10 cellular contexts compared by ENCODE assay signal in genomic region chr1:92480813-92481597, GRCh38. TPM values are rescaled to one million over a fixed set of nuclear protein-coding genes. Genes with fewer than 3 reads are reported as not detected.
DNase-seq lines count a peak whose midpoint lies in the region; ATAC-seq and TF ChIP-seq lines count a peak whose summit lies in the region.
"Had no signal": no experiment of that assay in that cellular context is flagged by ENCODE, and none has a peak within 500 bp of the region (broad histone marks: within the 10 kb centered on the region; RNA-seq: fewer than 3 reads in every experiment).

No MANE protein-coding gene starts in this region.

- H3K4me1 Mint-ChIP-seq in activated naive CD4-positive, alpha-beta T cell treated with anti-CD3 and anti-CD28 coated beads, Interleukin-2, amount 10 ng/mL, durations not matched to agents 7 days and 5 days, result peaks cover 60% of the 10 kb centered on the region
- H3K4me1 Mint-ChIP-seq in activated naive CD8-positive, alpha-beta T cell treated with anti-CD3 and anti-CD28 coated beads, Interleukin-2, amount 50 U/mL, for 24 hours, result peaks cover 64% of the 10 kb centered on the region

- H3K27me3 Mint-ChIP-seq in activated naive CD4-positive, alpha-beta T cell treated with anti-CD3 and anti-CD28 coated beads, Interleukin-2, amount 10 ng/mL, durations not matched to agents 7 days and 5 days, result peaks cover 3% of the 10 kb centered on the region
- no peaks in the 10 kb centered on the region for H3K27me3 Mint-ChIP-seq in activated naive CD8-positive, alpha-beta T cell treated with anti-CD3 and anti-CD28 coated beads, Interleukin-2, amount 50 U/mL, for 24 hours

- H3K27me3 ChIP-seq in lower lobe of right lung (ENCODE audit: low read depth), result peaks cover 72% of the 10 kb centered on the region
- H3K27me3 ChIP-seq in stomach, result peaks cover 54 to 81% (median 63%) of the 10 kb centered on the region in 3 donors

- 10 to 28% (median 18%) methylated on average over 17 to 65 of the region's 65 CpGs for WGBS in stomach, 5 donors

- no peak for ATAC-seq in activated naive CD8-positive, alpha-beta T cell treated with anti-CD3 and anti-CD28 coated beads, Interleukin-2, amount 50 U/mL, for 24 hours
- no peak for ATAC-seq in lower lobe of right lung

- no peaks in the 10 kb centered on the region for H3K36me3 ChIP-seq in lower lobe of right lung
- H3K36me3 ChIP-seq in stomach, result no peaks in the 10 kb centered on the region

- peak overlapping the region; percentile 94 for H3K27ac Mint-ChIP-seq in activated naive CD4-positive, alpha-beta T cell treated with anti-CD3 and anti-CD28 coated beads, Interleukin-2, amount 10 ng/mL, durations not matched to agents 7 days and 5 days
- H3K27ac Mint-ChIP-seq in activated naive CD8-positive, alpha-beta T cell treated with anti-CD3 and anti-CD28 coated beads, Interleukin-2, amount 50 U/mL, for 24 hours, result peak overlapping the region; percentile 56

- CTCF ChIA-PET in activated naive CD4-positive, alpha-beta T cell treated with anti-CD3 and anti-CD28 coated beads, Interleukin-2, amount 10 ng/mL, durations not matched to agents 7 days and 5 days (lab: Charles Lee), result interaction anchor here (0.7 to 1.1 kb wide), 2 partner anchors 116 to 119 kb away, joined by 3 read pairs; no protein-coding TSS in a partner anchor

- H3K4me3 Mint-ChIP-seq in activated naive CD4-positive, alpha-beta T cell treated with anti-CD3 and anti-CD28 coated beads, Interleukin-2, amount 10 ng/mL, durations not matched to agents 7 days and 5 days, result peak overlapping the region; percentile 86
- peak overlapping the region; percentile 96 for H3K4me3 Mint-ChIP-seq in activated naive CD8-positive, alpha-beta T cell treated with anti-CD3 and anti-CD28 coated beads, Interleukin-2, amount 50 U/mL, for 24 hours

- H3K9me3 ChIP-seq in lower lobe of right lung (no peaks in the 10 kb centered on the region), stomach (no peaks in the 10 kb centered on the region)

- intact Hi-C loops in lower lobe of right lung (cut with DNase I) (no loop called here), stomach (cut with DNase I; ENCODE audit: low total_unique reads) (no loop called here)

- H3K4me3 ChIP-seq in lower lobe of right lung (peak overlapping the region; percentile 8), stomach (peak overlapping the region in 3 of 4 donors; percentile 14 to 71 (median 20))

- H3K36me3 Mint-ChIP-seq in activated naive CD4-positive, alpha-beta T cell treated with anti-CD3 and anti-CD28 coated beads, Interleukin-2, amount 10 ng/mL, durations not matched to agents 7 days and 5 days, result peaks cover 66% of the 10 kb centered on the region
- H3K36me3 Mint-ChIP-seq in activated naive CD8-positive, alpha-beta T cell treated with anti-CD3 and anti-CD28 coated beads, Interleukin-2, amount 50 U/mL, for 24 hours (ENCODE audit: low read depth), result peaks cover 70% of the 10 kb centered on the region

- no peak for TF ChIP-seq EP300 in stomach (IDR thresholded peaks at IDR 0.05)

- TF ChIP-seq POLR2A in stomach (IDR thresholded peaks at IDR 0.05), result no peak

- no peak for DNase-seq in activated naive CD4-positive, alpha-beta T cell treated with anti-CD3 and anti-CD28 coated beads, Interleukin-2, amount 10 ng/mL, durations not matched to agents 7 days and 5 days
- DNase-seq in activated naive CD4-positive, alpha-beta T cell (lab: John Stamatoyannopoulos, UW), result no peak
- DNase-seq in activated naive CD8-positive, alpha-beta T cell treated with anti-CD3 and anti-CD28 coated beads, Interleukin-2, amount 50 U/mL, for 24 hours, result no peak
- DNase-seq in lower lobe of right lung (peak; percentile 45), stomach (no peak), DMS153 treated with DMSO at 0.1 percent for 48 hours (lab: John Stamatoyannopoulos, UW; ENCODE audit: unreplicated experiment) (no peak), ureter (ENCODE audit: low spot score) (no peak), amniotic stem cell (lab: John Stamatoyannopoulos, UW) (no peak)
- DNase-seq: activated CD4-positive, alpha-beta T cell treated with anti-CD3 and anti-CD28 coated beads for 1 hour; NCI-H1092 treated with DMSO at 0.1 percent for 48 hours had no signal

- H3K9me3 Mint-ChIP-seq in activated naive CD4-positive, alpha-beta T cell treated with anti-CD3 and anti-CD28 coated beads, Interleukin-2, amount 10 ng/mL, durations not matched to agents 7 days and 5 days, result no peaks in the 10 kb centered on the region
- no peaks in the 10 kb centered on the region for H3K9me3 Mint-ChIP-seq in activated naive CD8-positive, alpha-beta T cell treated with anti-CD3 and anti-CD28 coated beads, Interleukin-2, amount 50 U/mL, for 24 hours

- no peak for TF ChIP-seq CTCF in lower lobe of right lung (IDR thresholded peaks at IDR 0.05)
- no peak for TF ChIP-seq CTCF in stomach (IDR thresholded peaks at IDR 0.05)

- H3K27ac ChIP-seq in lower lobe of right lung (no peak overlapping the region), stomach (no peak overlapping the region)

- H3K4me1 ChIP-seq in lower lobe of right lung, result peaks cover 60% of the 10 kb centered on the region
- H3K4me1 ChIP-seq in stomach, result peaks cover 56 to 62% (median 61%) of the 10 kb centered on the region in 4 donors

RNA-seq across cellular contexts. Expression of gene GFI1, which starts 5.7 kb away (rescaled TPM):
- total RNA-seq in lower lobe of right lung (3.3 TPM), stomach (10 to 100 TPM in 2 of 5 donors, 1 to 10 TPM in 3; 1.2 to 34.4 (median 1.7) TPM), ureter (2.4 TPM)
- under 1 TPM; 0.37 to 0.61 (median 0.38) TPM for polyA plus RNA-seq in stomach
